8 cellular contexts compared by ENCODE assay signal in the genomic region with DNA sequence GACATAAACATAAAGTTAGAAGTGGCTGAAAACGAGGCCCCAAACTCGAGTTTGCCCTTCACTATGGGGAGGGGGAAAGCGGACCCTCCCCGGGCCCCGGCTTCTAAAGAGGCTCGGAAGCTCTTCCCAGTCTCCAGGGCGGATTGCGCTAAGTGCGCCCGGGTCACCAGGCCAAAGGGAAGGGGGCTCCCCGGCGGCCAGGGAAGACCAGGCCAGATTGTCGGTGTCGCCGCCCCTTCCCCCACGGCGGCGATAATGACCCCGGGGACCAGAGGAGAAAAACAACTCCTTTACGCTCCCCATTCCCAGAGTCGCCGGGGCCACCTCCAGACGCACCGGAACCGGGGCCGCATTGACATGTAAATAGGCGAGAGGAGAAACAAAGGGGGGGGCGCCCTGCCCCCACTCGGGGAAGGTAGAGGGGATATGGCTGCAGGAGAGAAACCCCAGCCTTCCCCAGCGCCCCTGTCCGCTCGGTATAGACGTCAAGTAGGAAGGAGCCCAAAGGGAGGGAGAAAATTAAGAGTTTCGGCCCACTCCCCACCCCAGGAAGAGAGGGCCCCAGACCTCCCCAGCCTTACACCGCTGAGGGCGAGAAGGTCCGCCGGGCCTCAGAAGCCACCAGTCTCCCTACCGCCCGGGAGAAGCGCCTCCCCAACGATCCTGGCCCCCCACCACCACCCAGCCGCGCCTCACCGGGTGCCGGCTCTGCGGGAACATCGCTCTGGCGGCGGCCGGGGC. TPM values are rescaled to one million over a fixed set of nuclear protein-coding genes. Genes with fewer than 3 reads are reported as not detected.
DNase-seq lines count a peak whose midpoint lies in the region; TF ChIP-seq lines count a peak whose summit lies in the region.

No MANE protein-coding gene starts in this region.

- no peak for TF ChIP-seq CTCF in NB4 (IDR thresholded peaks at IDR 0.05; ENCODE audit: low read depth, low read length)
- no peak for TF ChIP-seq CTCF in lower leg skin (IDR thresholded peaks at IDR 0.05)
- no peak for TF ChIP-seq CTCF in thyroid gland (IDR thresholded peaks at IDR 0.05)

- intact Hi-C loops in lower leg skin (cut with DNase I; ENCODE audit: low total_unique reads) (loop anchor here (10.0 kb wide), 1 partner anchor 163 kb away; no protein-coding TSS in a partner anchor), thyroid gland (cut with DNase I) (loop anchor here (5.0 to 10.0 kb wide), 2 partner anchors 93 to 165 kb away; no protein-coding TSS in a partner anchor)

- WGBS in lower leg skin, 2 donors, result 1% methylated on average over 44 to 51 of the region's 51 CpGs
- WGBS in thyroid gland, 2 donors, result 1 to 5% methylated on average over 31 to 37 of the region's 51 CpGs

- H3K27me3 ChIP-seq in thyroid gland, result no peaks in the 10 kb centered on the region

- H3K4me3 ChIP-seq in NB4 (ENCODE audit: low read depth, low read length) (peak overlapping the region; percentile 28), lower leg skin (ENCODE audit: low read depth, poor library complexity, severe bottlenecking) (peak overlapping the region; percentile 62), thyroid gland (replicated peaks in 1 of 3) (peak overlapping the region; percentile 68 to 90 (median 82))

- TF ChIP-seq POLR2A in NB4 (IDR thresholded peaks at IDR 0.05; ENCODE audit: extremely low read depth, insufficient read length) (no peak), lower leg skin (IDR thresholded peaks at IDR 0.05) (no peak), thyroid gland (IDR thresholded peaks at IDR 0.05) (peak in 1 of 2 donors; percentile 36)

- H3K9me3 ChIP-seq in thyroid gland, result no peaks in the 10 kb centered on the region

- peaks cover 7 to 26% of the 10 kb centered on the region in 2 donors for H3K4me1 ChIP-seq in thyroid gland

- DNase-seq in ELF-1 (ENCODE audit: low read depth, low spot score), result peak; percentile 75
- DNase-seq in NB4 (ENCODE audit: low read depth), result peak; percentile 14
- DNase-seq in lower leg skin (ENCODE audit: low spot score in 2 of 2), result peak; percentile 30 to 94
- DNase-seq in thyroid gland, result peak; percentile 71 to 76
- no peak for DNase-seq in germinal center (ENCODE audit: low spot score)
- DNase-seq in HPDE6-E6E7 (ENCODE audit: extremely low spot score), result no peak
- DNase-seq in activated CD4-positive, CD25-positive, alpha-beta regulatory T cell treated with anti-CD3 and anti-CD28 coated beads, Interleukin-2, amount 50 U/mL, for 72 hours, result no peak

- H3K36me3 ChIP-seq in thyroid gland, result no peaks in the 10 kb centered on the region

- H3K27ac ChIP-seq in cingulate gyrus (ENCODE audit: low read depth, low read length), result peak overlapping the region; percentile 83
- peak overlapping the region; percentile 90 to 94 (median 92) for H3K27ac ChIP-seq in thyroid gland

RNA-seq across cellular contexts. Expression of a gene that starts 1.7 kb away (rescaled TPM):
- 10 to 100 TPM; 42.0 to 63.3 (median 43.7) TPM for total RNA-seq in lower leg skin
- total RNA-seq in thyroid gland, result 10 to 100 TPM; 40.7 to 91.1 (median 58.4) TPM

Comparison
In these comparisons a context has a peak if more than half of its experiments do, and no peak if none do; other contexts are left out.
1. DNase-seq: peak in ELF-1 (single experiment), NB4 (single experiment), lower leg skin (2 of 2) and thyroid gland (2 of 2); none in germinal center (single experiment), HPDE6-E6E7 (single experiment) and activated CD4-positive, CD25-positive, alpha-beta regulatory T cell treated with anti-CD3 and anti-CD28 coated beads, Interleukin-2, amount 50 U/mL, for 72 hours (single experiment).
2. H3K4me3 ChIP-seq: peak in every context shown above with its lines; median percentile 82 in thyroid gland; 62 in lower leg skin; 28 in NB4.